ENCODE assay signal across 19 cellular contexts in genomic region chrX:108134724-108135123, GRCh38.
"Had no signal": no experiment of that assay in that cellular context is flagged by ENCODE, and none has a peak within 500 bp of the region (broad histone marks: within the 10 kb centered on the region; RNA-seq: fewer than 3 reads in every experiment).

No MANE protein-coding gene starts in this region.

- ATAC-seq: activated T-cell treated with anti-CD3 and anti-CD28 coated beads, Interleukin-2, amount 50 U/mL, for 72 hours; right cardiac atrium had no signal

- DNase-seq: activated CD4-positive, alpha-beta memory T cell treated with anti-CD3 and anti-CD28 coated beads for 36 hours; activated CD4-positive, alpha-beta T cell treated with anti-CD3 and anti-CD28 coated beads for 1 hour; activated gamma-delta T cell treated with Interleukin-2 at 50 U/mL for 16 hours; activated T-cell treated with anti-CD3 and anti-CD28 coated beads, Interleukin-2, amount 50 U/mL, for 72 hours; amniotic stem cell; hippocampal formation; kidney glomerular epithelial cell; nephron progenitor cell; right cardiac atrium; stimulated activated CD4-positive, alpha-beta T cell treated with anti-CD3 and anti-CD28 coated beads, Interleukin-15, amount 100 ng/mL, for 24 hours; stimulated activated CD4-positive, alpha-beta T cell treated with anti-CD3 and anti-CD28 coated beads, Interleukin-4, amount 100 ng/mL, for 24 hours; stimulated activated naive CD4-positive, alpha-beta T cell treated with Interleukin-2 at 50 U/mL for 16 hours; T1000 had no signal

- H3K4me1 ChIP-seq: esophagus muscularis mucosa, prostate gland, suprapubic skin had no signal

- H3K9me3 ChIP-seq: prostate gland, suprapubic skin had no signal

- H3K27ac Mint-ChIP-seq: activated CD4-positive, alpha-beta memory T cell treated with anti-CD3 and anti-CD28 coated beads for 36 hours; activated naive CD8-positive, alpha-beta T cell; activated T-cell treated with anti-CD3 and anti-CD28 coated beads, Interleukin-2, amount 50 U/mL, for 72 hours; nephron progenitor cell; type B pancreatic cell had no signal

- H3K36me3 ChIP-seq: prostate gland had no signal

- H3K4me3 ChIP-seq: esophagus muscularis mucosa, prostate gland, skin epidermis, suprapubic skin had no signal

- H3K27ac ChIP-seq: esophagus muscularis mucosa, prostate gland, skin epidermis, suprapubic skin had no signal

- H3K27me3 Mint-ChIP-seq: activated CD4-positive, alpha-beta memory T cell treated with anti-CD3 and anti-CD28 coated beads for 36 hours; activated naive CD8-positive, alpha-beta T cell; type B pancreatic cell had no signal

- H3K9me3 Mint-ChIP-seq: activated CD4-positive, alpha-beta memory T cell treated with anti-CD3 and anti-CD28 coated beads for 36 hours; activated T-cell treated with anti-CD3 and anti-CD28 coated beads, Interleukin-2, amount 50 U/mL, for 72 hours; nephron progenitor cell; type B pancreatic cell had no signal

- H3K27me3 ChIP-seq: suprapubic skin had no signal

- H3K4me3 Mint-ChIP-seq: activated CD4-positive, alpha-beta memory T cell treated with anti-CD3 and anti-CD28 coated beads for 36 hours; activated naive CD8-positive, alpha-beta T cell; activated T-cell treated with anti-CD3 and anti-CD28 coated beads, Interleukin-2, amount 50 U/mL, for 72 hours; nephron progenitor cell; type B pancreatic cell had no signal
